ENCODE assay signal across 27 cellular contexts in genomic region chr3:61353353-61353752, GRCh38.
A peak's percentile ranks its signal among the peaks of the same experiment; 100 is the strongest.
DNase-seq lines count a peak whose midpoint lies in the region; ATAC-seq and FAIRE-seq lines count a peak whose summit lies in the region.
"Had no signal": no experiment of that assay in that cellular context is flagged by ENCODE, and none has a peak within 500 bp of the region (broad histone marks: within the 10 kb centered on the region; RNA-seq: fewer than 3 reads in every experiment).

No MANE protein-coding gene starts in this region.

- peak; percentile 52 for FAIRE-seq in frontal cortex (lab: Jason Lieb, UNC)
- FAIRE-seq: GM12891 had no signal

- no peak overlapping the region for H4K12ac ChIP-seq in trophoblast cell (ENCODE audit: low read depth, low read length)

- no peaks in the 10 kb centered on the region for H3K9me3 ChIP-seq in trophoblast cell (ENCODE audit: insufficient read depth, low read depth, low read length)
- H3K9me3 ChIP-seq: BLaER1 treated with 17β-estradiol and CSF1 and Interleukin-3, amounts not matched to agents 10 nM and 100 nM; Caco-2; SJSA1 had no signal

- no peak overlapping the region for H3K4ac ChIP-seq in trophoblast cell (ENCODE audit: low read depth, low read length)

- H2AK5ac ChIP-seq in trophoblast cell (ENCODE audit: low read length): no peak overlapping the region

- H2BK120ac ChIP-seq in trophoblast cell (ENCODE audit: insufficient read depth, low read length, poor library complexity): no peak overlapping the region

- no peak overlapping the region for H3K23ac ChIP-seq in trophoblast cell (ENCODE audit: low read length)

- no peak overlapping the region for H2AFZ ChIP-seq in trophoblast cell (ENCODE audit: insufficient read depth, low read length, poor library complexity)
- H2AFZ ChIP-seq: GM23248 had no signal

- no peak overlapping the region for H4K8ac ChIP-seq in trophoblast cell (ENCODE audit: low read depth, low read length)

- H3K79me2 ChIP-seq in trophoblast cell (ENCODE audit: control insufficient read depth, insufficient read depth, low read length, poor library complexity): no peaks in the 10 kb centered on the region

- H3K14ac ChIP-seq in trophoblast cell (ENCODE audit: low read length): no peak overlapping the region

- H4K91ac ChIP-seq in trophoblast cell (ENCODE audit: low read depth, low read length): no peak overlapping the region

- no peak overlapping the region for H3K18ac ChIP-seq in trophoblast cell (ENCODE audit: low read length)

- no peak overlapping the region for H3K9ac ChIP-seq in trophoblast cell (ENCODE audit: low read length)
- H3K9ac ChIP-seq: BLaER1 treated with 17β-estradiol and CSF1 and Interleukin-3, amounts not matched to agents 10 nM and 100 nM; GM23248 had no signal

- H3K4me2 ChIP-seq in trophoblast cell (ENCODE audit: low read length): no peak overlapping the region
- H3K4me2 ChIP-seq: BLaER1 treated with 17β-estradiol and CSF1 and Interleukin-3, amounts not matched to agents 10 nM and 100 nM had no signal

- DNase-seq in Right ventricle myocardium inferior (ENCODE audit: missing footprints): no peak
- no peak for DNase-seq in Right ventricle myocardium superior
- DNase-seq in frontal cortex (ENCODE audit: low spot score in 2 of 2): peak in 1 of 2 donors; percentile 11
- peak in 29 of 56 donors; percentile 0 to 52 (median 15) for DNase-seq in nucleus accumbens (lab: John Stamatoyannopoulos, UW)
- no peak for DNase-seq in SKM-1 (lab: John Stamatoyannopoulos, UW; ENCODE audit: unreplicated experiment)
- no peak for DNase-seq in trophoblast cell
- no peak for DNase-seq in activated T-cell treated with anti-CD3 and anti-CD28 coated beads, Interleukin-2, amount 50 U/mL, for 48 hours
- DNase-seq: ACHN; Caco-2; CD4-positive, alpha-beta memory T cell; DMS 273 treated with DMSO at 0.1 percent for 48 hours; DND-41; GM23248; H9; KBM-7; NCI-H1092 treated with DMSO at 0.1 percent for 48 hours; NCI-H1436 treated with DMSO at 0.1 percent for 48 hours; NCI-H2029; NCI-H2227 treated with DMSO at 0.1 percent for 48 hours; NCI-H510A; NCI-H748 treated with DMSO at 0.1 percent for 48 hours; NK-92 treated with Interleukin-12 subunit alpha and Interleukin-12 subunit beta, amount 100 ng/mL, for 24 hours had no signal

- no peak overlapping the region for H2BK5ac ChIP-seq in trophoblast cell (ENCODE audit: low read depth, low read length, poor library complexity)

- H3K27ac ChIP-seq in trophoblast cell (ENCODE audit: low read depth, low read length): no peak overlapping the region
- H3K27ac ChIP-seq: 22Rv1; BLaER1 treated with 17β-estradiol and CSF1 and Interleukin-3, amounts not matched to agents 10 nM and 100 nM; GM23248; SJSA1 had no signal

- H3K4me1 ChIP-seq in trophoblast cell (ENCODE audit: control insufficient read depth in 1 of 2, insufficient read depth in 2 of 2, low read length in 2 of 2): no peaks in the 10 kb centered on the region
- H3K4me1 ChIP-seq: Caco-2, SJSA1 had no signal

- intact Hi-C loops in Right ventricle myocardium inferior (cut with DNase I): no loop called here
- intact Hi-C loops in Right ventricle myocardium superior (cut with DNase I): no loop called here

- H2BK12ac ChIP-seq in trophoblast cell (ENCODE audit: low read length): no peak overlapping the region

- ATAC-seq in Right ventricle myocardium inferior: peak; percentile 40
- no peak for ATAC-seq in Right ventricle myocardium superior (ENCODE audit: poor library complexity)
- no peak for ATAC-seq in HG03521 (IDR thresholded peaks at IDR 0.05; ENCODE audit: unreplicated experiment)

- WGBS in trophoblast cell (ENCODE audit: extremely low coverage, insufficient coverage, insufficient read length): no CpG with 5 or more reads among the region's 1 CpG

- H3K27me3 ChIP-seq in trophoblast cell (ENCODE audit: insufficient read depth, low read length): no peaks in the 10 kb centered on the region
- H3K27me3 ChIP-seq: BLaER1 treated with 17β-estradiol and CSF1 and Interleukin-3, amounts not matched to agents 10 nM and 100 nM; SJSA1 had no signal

- H3K4me3 ChIP-seq in trophoblast cell (ENCODE audit: low read depth, low read length): no peak overlapping the region
- H3K4me3 ChIP-seq: BLaER1 treated with 17β-estradiol and CSF1 and Interleukin-3, amounts not matched to agents 10 nM and 100 nM; GM23248; SJSA1 had no signal

- no peaks in the 10 kb centered on the region for H3K79me1 ChIP-seq in trophoblast cell (ENCODE audit: low read length)

- H3K36me3 ChIP-seq in trophoblast cell (ENCODE audit: control insufficient read depth in 1 of 2, insufficient read depth in 2 of 2, low read length in 2 of 2): no peaks in the 10 kb centered on the region
- H3K36me3 ChIP-seq: BLaER1 treated with 17β-estradiol and CSF1 and Interleukin-3, amounts not matched to agents 10 nM and 100 nM; SJSA1 had no signal

Comparison
In these comparisons a context has a peak if more than half of its experiments do, and no peak if none do; other contexts are left out.
1. DNase-seq: peak in nucleus accumbens (29 of 56); none in Right ventricle myocardium inferior (single experiment), Right ventricle myocardium superior (single experiment), SKM-1 (single experiment), trophoblast cell (0 of 2) and activated T-cell treated with anti-CD3 and anti-CD28 coated beads, Interleukin-2, amount 50 U/mL, for 48 hours (0 of 2).